In genomic region chr5:159559337-159559736, GRCh38 we compare ENCODE assay signal across 19 cellular contexts.
DNase-seq lines count a peak whose midpoint lies in the region; ATAC-seq and TF ChIP-seq lines count a peak whose summit lies in the region.
"Had no signal": no experiment of that assay in that cellular context is flagged by ENCODE, and none has a peak within 500 bp of the region (broad histone marks: within the 10 kb centered on the region; RNA-seq: fewer than 3 reads in every experiment).

No MANE protein-coding gene starts in this region.

- intact Hi-C loops in lower lobe of right lung (cut with DNase I): no loop called here

- H3K4me1 ChIP-seq in lower lobe of right lung: no peaks in the 10 kb centered on the region
- H3K4me1 ChIP-seq: A549; BE2C; BLaER1 treated with 17β-estradiol and CSF1 and Interleukin-3, amounts not matched to agents 10 nM and 100 nM had no signal

- no peak overlapping the region for H3K4me3 ChIP-seq in lower lobe of right lung
- H3K4me3 ChIP-seq: A549; BLaER1 treated with 17β-estradiol and CSF1 and Interleukin-3, amounts not matched to agents 10 nM and 100 nM; GM23338 had no signal

- no peaks in the 10 kb centered on the region for H3K36me3 ChIP-seq in lower lobe of right lung
- H3K36me3 ChIP-seq: BE2C; BLaER1 treated with 17β-estradiol and CSF1 and Interleukin-3, amounts not matched to agents 10 nM and 100 nM had no signal

- TF ChIP-seq CTCF in lower lobe of right lung (IDR thresholded peaks at IDR 0.05): no peak

- ATAC-seq in lower lobe of right lung: peak; percentile 64 to 70
- ATAC-seq: A549, GM23338, HCT116 had no signal

- no peaks in the 10 kb centered on the region for H3K9me3 ChIP-seq in lower lobe of right lung
- H3K9me3 ChIP-seq: A549; BE2C; BLaER1 treated with 17β-estradiol and CSF1 and Interleukin-3, amounts not matched to agents 10 nM and 100 nM had no signal

- no peak overlapping the region for H3K27ac ChIP-seq in lower lobe of right lung
- H3K27ac ChIP-seq: A549; BLaER1 treated with 17β-estradiol and CSF1 and Interleukin-3, amounts not matched to agents 10 nM and 100 nM had no signal

- peak; percentile 71 for DNase-seq in DMS 273 (lab: John Stamatoyannopoulos, UW; ENCODE audit: unreplicated experiment)
- DNase-seq in NCI-H524 treated with DMSO at 0.1 percent for 48 hours (lab: John Stamatoyannopoulos, UW): peak; percentile 11
- DNase-seq in lower lobe of right lung: no peak
- no peak for DNase-seq in islet precursor cell
- DNase-seq in NOMO-1 treated with dmso at 0.1 percent for 144 hours (lab: John Stamatoyannopoulos, UW; ENCODE audit: unreplicated experiment): no peak
- DNase-seq in ureter (ENCODE audit: low spot score): no peak
- DNase-seq: 8988T; ACHN; AML-193; BE2C; CD4-positive, alpha-beta T cell; CD8-positive, alpha-beta memory T cell; DMS153; DND-41; H9 had no signal

- no peaks in the 10 kb centered on the region for H3K27me3 ChIP-seq in lower lobe of right lung (ENCODE audit: low read depth)
- H3K27me3 ChIP-seq: BLaER1 treated with 17β-estradiol and CSF1 and Interleukin-3, amounts not matched to agents 10 nM and 100 nM had no signal

Comparison
In these comparisons a context has a peak if more than half of its experiments do, and no peak if none do; other contexts are left out.
1. DNase-seq: peak in DMS 273 (single experiment) and NCI-H524 treated with DMSO at 0.1 percent for 48 hours (single experiment); none in lower lobe of right lung (single experiment), islet precursor cell (single experiment), NOMO-1 treated with dmso at 0.1 percent for 144 hours (single experiment) and ureter (single experiment).